In the genomic region with DNA sequence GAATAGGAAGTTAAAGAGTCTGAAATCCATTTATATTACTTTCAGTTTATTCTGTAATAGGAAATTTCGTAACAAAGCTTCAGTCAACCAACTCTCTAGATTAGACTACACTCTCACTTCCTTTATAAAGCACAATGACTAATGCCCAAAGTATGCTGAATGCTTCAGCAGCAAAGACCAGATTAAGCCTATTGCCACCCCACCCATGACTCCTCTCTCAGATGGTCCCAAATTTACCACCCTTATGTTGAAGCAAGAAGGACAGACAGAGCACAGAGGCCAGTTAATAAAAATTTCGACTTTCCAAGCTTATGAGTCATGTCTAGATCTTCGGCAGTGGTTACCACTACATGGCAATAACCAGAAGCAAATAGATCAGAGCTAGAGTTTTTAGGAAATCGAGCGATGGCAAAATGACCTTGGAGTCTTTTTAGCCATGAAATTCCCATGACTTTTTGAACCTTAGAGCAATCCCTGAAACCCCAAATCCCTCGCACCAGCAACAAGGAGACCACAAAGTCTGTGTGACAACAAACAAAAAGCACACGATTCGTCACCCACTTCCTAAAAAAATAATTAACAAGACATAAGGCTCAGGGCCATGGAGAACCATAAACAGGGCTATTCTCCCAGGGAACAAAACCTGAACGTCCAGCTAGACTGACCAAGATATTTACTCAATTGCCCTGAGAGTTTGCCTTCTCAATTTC, we compare ENCODE assay signal across 10 cellular contexts.
DNase-seq lines count a peak whose midpoint lies in the region; ATAC-seq and TF ChIP-seq lines count a peak whose summit lies in the region.
"Had no signal": no experiment of that assay in that cellular context is flagged by ENCODE, and none has a peak within 500 bp of the region (broad histone marks: within the 10 kb centered on the region; RNA-seq: fewer than 3 reads in every experiment).

No MANE protein-coding gene starts in this region.

- no peaks in the 10 kb centered on the region for H3K36me3 Mint-ChIP-seq in HFFc6 (ENCODE audit: low read depth)

- DNase-seq in A673 (ENCODE audit: low spot score) (peak; percentile 83), HFFc6 (peak; percentile 72), SK-N-SH (no peak), right atrium auricular region (ENCODE audit: low spot score) (peak; percentile 63), NCI-H69 (lab: John Stamatoyannopoulos, UW) (no peak), anterior cingulate cortex (lab: John Stamatoyannopoulos, UW) (no peak)
- no peak for DNase-seq in stimulated activated CD4-positive, alpha-beta T cell treated with anti-CD3 and anti-CD28 coated beads, Interleukin-12 subunit alpha, Interleukin-12 subunit beta, amount 100 ng/mL, for 4 hours
- DNase-seq: C1 segment of cervical spinal cord, NCI-H524 treated with DMSO at 0.1 percent for 48 hours had no signal

- H3K27me3 ChIP-seq in A673 (replicated peaks; ENCODE audit: insufficient read depth, low read depth, low read length, poor library complexity) (no peaks in the 10 kb centered on the region), SK-N-SH (ENCODE audit: insufficient read depth) (peaks cover 17% of the 10 kb centered on the region; the same call in 1 of the 2 replicates), right atrium auricular region (no peaks in the 10 kb centered on the region)

- CTCF ChIA-PET in A673 (lab: Charles Lee) (no interaction called here), SK-N-SH (lab: Yijun Ruan, JAX) (no interaction called here)

- peak overlapping the region; percentile 75 for H3K4me3 Mint-ChIP-seq in HFFc6

- TF ChIP-seq CTCF in A673 (conservative IDR thresholded peaks at IDR 0.05; ENCODE audit: low read depth, low read length) = no peak
- no peak for TF ChIP-seq CTCF in HFFc6 (IDR thresholded peaks at IDR 0.05)
- no peak for TF ChIP-seq CTCF in SK-N-SH (IDR thresholded peaks at IDR 0.05)
- no peak for TF ChIP-seq CTCF in right atrium auricular region (IDR thresholded peaks at IDR 0.05)

- no peak for ATAC-seq in GM21367 (IDR thresholded peaks at IDR 0.05; ENCODE audit: unreplicated experiment)

- H3K27me3 Mint-ChIP-seq in HFFc6 (ENCODE audit: insufficient read depth) = peaks cover 5% of the 10 kb centered on the region; the same call in 1 of the 2 replicates

- H3F3A ChIP-seq in SK-N-SH (replicated peaks; ENCODE audit: insufficient read depth) = no peaks in the 10 kb centered on the region

- H3K79me2 ChIP-seq in SK-N-SH (ENCODE audit: insufficient read depth) = no peaks in the 10 kb centered on the region

- H3K9me2 ChIP-seq in SK-N-SH = no peaks in the 10 kb centered on the region

- intact Hi-C loops in A673 (cut with micrococcal nuclease; ENCODE audit: unreplicated experiment) = loop anchor here (5.0 kb wide), 1 partner anchor 422 kb away; no protein-coding TSS in a partner anchor

- no peak for TF ChIP-seq RAD21 in SK-N-SH (IDR thresholded peaks at IDR 0.05; ENCODE audit: low read length)

- peak overlapping the region; percentile 9 for H3K27ac ChIP-seq in A673 (ENCODE audit: low read depth, low read length, poor library complexity, severe bottlenecking)
- no peak overlapping the region for H3K27ac ChIP-seq in SK-N-SH (ENCODE audit: low read depth in 2 of 2, low read length in 1 of 2)
- peak overlapping the region; percentile 47 to 49 for H3K27ac ChIP-seq in right atrium auricular region

- peak overlapping the region; percentile 51 for H3K4me2 ChIP-seq in SK-N-SH

- H3K9ac ChIP-seq in SK-N-SH = no peak overlapping the region

- H3K4me3 ChIP-seq in A673 (ENCODE audit: low read depth, low read length, poor library complexity, severe bottlenecking) (no peak overlapping the region), SK-N-SH (ENCODE audit: low read depth in 2 of 2, low read length in 1 of 2) (no peak overlapping the region), right atrium auricular region (no peak overlapping the region)

- peak overlapping the region; percentile 32; the same call in 1 of the 2 replicates for H2AFZ ChIP-seq in SK-N-SH (ENCODE audit: low read depth)

- H3K9me3 Mint-ChIP-seq in HFFc6 = no peaks in the 10 kb centered on the region

- H3K27ac Mint-ChIP-seq in HFFc6 = peak overlapping the region; percentile 71

- no peak for TF ChIP-seq EP300 in SK-N-SH (IDR thresholded peaks at IDR 0.05; ENCODE audit: borderline replicate concordance in 1 of 2, low read depth in 1 of 2, low read length in 1 of 2)

- 7% methylated on average over 9 of the region's 9 CpGs for WGBS in SK-N-SH (ENCODE audit: low lambda C conversion rate)

- POLR2A ChIA-PET in A673 (lab: Charles Lee; ENCODE audit: low non-redundant PET) (no interaction called here), SK-N-SH (lab: Yijun Ruan, JAX) (no interaction called here)

- H4K20me1 ChIP-seq in SK-N-SH (ENCODE audit: insufficient read depth) = no peaks in the 10 kb centered on the region

- peaks cover 31% of the 10 kb centered on the region for H3K4me1 Mint-ChIP-seq in HFFc6 (ENCODE audit: low read depth)

- no TSS peak for BruUV-seq in A673 (replicated peaks; lab: Mats Ljungman, UMichigan)

- H3K9me3 ChIP-seq in A673 (ENCODE audit: low read depth, low read length, poor library complexity, severe bottlenecking) (no peaks in the 10 kb centered on the region), SK-N-SH (no peaks in the 10 kb centered on the region), right atrium auricular region (no peaks in the 10 kb centered on the region)

- H3K36me3 ChIP-seq in A673 (ENCODE audit: insufficient read depth, low read length, poor library complexity, severe bottlenecking) (no peaks in the 10 kb centered on the region), SK-N-SH (replicated peaks in 1 of 2; ENCODE audit: control insufficient read depth in 1 of 2, insufficient read depth in 2 of 2, low read length in 1 of 2) (no peaks in the 10 kb centered on the region), right atrium auricular region (no peaks in the 10 kb centered on the region)

- H3K4me1 ChIP-seq in A673 (ENCODE audit: insufficient read depth, low read length, poor library complexity, severe bottlenecking) (peaks cover 9% of the 10 kb centered on the region), SK-N-SH (ENCODE audit: control insufficient read depth in 1 of 2, insufficient read depth in 2 of 2, low read depth in 1 of 2, low read length in 1 of 2) (no peaks in the 10 kb centered on the region), right atrium auricular region (no peaks in the 10 kb centered on the region)

TF ChIP-seq in SK-N-SH, 30 proteins besides CTCF, POLR2A, EP300 and RAD21:
- TF ChIP-seq YY1 (IDR thresholded peaks at IDR 0.05; ENCODE audit: low read depth) (no peak), FOSL2 (IDR thresholded peaks at IDR 0.05; ENCODE audit: borderline replicate concordance, low read depth) (peak; percentile 33; the same call in 1 of the 2 replicates)

Comparison
In these comparisons a context has a peak if more than half of its experiments do, and no peak if none do; other contexts are left out.
1. DNase-seq: peak in A673 (single experiment), HFFc6 (single experiment) and right atrium auricular region (single experiment); none in SK-N-SH (single experiment), stimulated activated CD4-positive, alpha-beta T cell treated with anti-CD3 and anti-CD28 coated beads, Interleukin-12 subunit alpha, Interleukin-12 subunit beta, amount 100 ng/mL, for 4 hours (single experiment), NCI-H69 (single experiment) and anterior cingulate cortex (0 of 58).
2. H3K27ac ChIP-seq: peak in A673 (single experiment) and right atrium auricular region (2 of 2); none in SK-N-SH (0 of 2).